Comparison of ENCODE assay signal across 30 cellular contexts in the genomic region with DNA sequence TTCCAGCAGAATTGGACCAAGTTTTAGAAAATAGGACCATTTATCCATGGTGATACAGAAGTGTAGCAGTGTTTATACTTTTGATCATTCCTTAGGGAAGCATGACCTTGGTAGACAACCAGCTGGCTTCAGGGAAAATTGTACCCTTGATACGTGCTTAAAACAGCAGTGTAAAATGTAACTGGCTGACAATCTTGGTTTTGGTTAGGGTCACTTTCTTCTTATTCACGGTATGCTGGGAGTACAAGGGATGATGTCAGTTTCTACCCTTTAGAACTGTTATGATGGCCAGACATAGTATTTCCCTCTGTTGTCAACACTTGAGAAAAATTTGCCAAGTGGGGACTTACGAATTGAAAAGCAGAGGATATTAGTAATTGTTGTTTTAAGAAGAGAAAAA.
"Had no signal": no experiment of that assay in that cellular context is flagged by ENCODE, and none has a peak within 500 bp of the region (broad histone marks: within the 10 kb centered on the region; RNA-seq: fewer than 3 reads in every experiment).

No MANE protein-coding gene starts in this region.

- H3K4me1 ChIP-seq: adrenal gland, ascending aorta, breast epithelium, foreskin keratinocyte, heart right ventricle had no signal

- H3K9me3 ChIP-seq: adrenal gland, ascending aorta, breast epithelium, gastrocnemius medialis, heart right ventricle had no signal

- H3K27ac ChIP-seq: adrenal gland, ascending aorta, breast epithelium, cardiac muscle cell, coronary artery, dorsolateral prefrontal cortex, foreskin keratinocyte, gastrocnemius medialis, heart right ventricle had no signal

- DNase-seq: activated CD4-positive, alpha-beta memory T cell treated with anti-CD3 and anti-CD28 coated beads for 36 hours; activated CD4-positive, alpha-beta T cell treated with anti-CD3 and anti-CD28 coated beads for 36 hours; activated CD4-positive, alpha-beta T cell treated with anti-CD3 and anti-CD28 coated beads, Interleukin-2, amount 10 ng/mL, durations not matched to agents 24 days and 14 days; activated CD4-positive, CD25-positive, alpha-beta regulatory T cell; activated CD4-positive, CD25-positive, alpha-beta regulatory T cell treated with anti-CD3 and anti-CD28 coated beads, Interleukin-2, amount 50 U/mL, for 72 hours; activated CD8-positive, alpha-beta memory T cell treated with anti-CD3 and anti-CD28 coated beads, Interleukin-2, amount 10 ng/mL, durations not matched to agents 7 days and 5 days; activated CD8-positive, alpha-beta memory T cell treated with anti-CD3 and anti-CD28 coated beads, Interleukin-2, amount 50 U/mL, for 4 hours; activated CD8-positive, alpha-beta T cell treated with anti-CD3 and anti-CD28 coated beads, Interleukin-2, amount 10 ng/mL, durations not matched to agents 7 days and 5 days; activated effector memory CD4-positive, alpha-beta T cell treated with anti-CD3 and anti-CD28 coated beads, Interleukin-2, amount 50 U/mL, for 16 hours; activated naive CD4-positive, alpha-beta T cell treated with anti-CD3 and anti-CD28 coated beads for 36 hours; activated naive CD8-positive, alpha-beta T cell treated with anti-CD3 and anti-CD28 coated beads for 36 hours; activated naive CD8-positive, alpha-beta T cell treated with anti-CD3 and anti-CD28 coated beads, Interleukin-2, amount 50 U/mL, for 24 hours; activated T-cell treated with anti-CD3 and anti-CD28 coated beads, Interleukin-2, amount 50 U/mL, for 1 hour; activated T-cell treated with anti-CD3 and anti-CD28 coated beads, Interleukin-2, amount 50 U/mL, for 48 hours; adrenal gland; amygdala; dorsolateral prefrontal cortex; effector memory CD4-positive, alpha-beta T cell; endodermal cell; foreskin keratinocyte; gastrocnemius medialis; glutamatergic neuron; T-helper 1 cell; T-helper 17 cell had no signal

- H3K27me3 ChIP-seq: adrenal gland, ascending aorta, breast epithelium, cardiac muscle cell, dorsolateral prefrontal cortex, foreskin keratinocyte, gastrocnemius medialis, heart right ventricle had no signal

- H3K36me3 ChIP-seq: adrenal gland, ascending aorta, breast epithelium, cardiac muscle cell, gastrocnemius medialis, heart right ventricle had no signal

- ATAC-seq: activated CD4-positive, alpha-beta T cell treated with anti-CD3 and anti-CD28 coated beads for 36 hours; activated CD8-positive, alpha-beta memory T cell treated with anti-CD3 and anti-CD28 coated beads, Interleukin-2, amount 10 ng/mL, durations not matched to agents 7 days and 5 days; activated CD8-positive, alpha-beta T cell treated with anti-CD3 and anti-CD28 coated beads, Interleukin-2, amount 10 ng/mL, durations not matched to agents 7 days and 5 days; activated naive CD8-positive, alpha-beta T cell treated with anti-CD3 and anti-CD28 coated beads, Interleukin-2, amount 50 U/mL, for 24 hours; esophagus mucosa; foreskin keratinocyte; gastrocnemius medialis; T-helper 17 cell had no signal

- H3K4me3 ChIP-seq: adrenal gland, ascending aorta, breast epithelium, cardiac muscle cell, coronary artery, dorsolateral prefrontal cortex, gastrocnemius medialis, heart right ventricle had no signal
